ENCODE assay signal across 20 cellular contexts in genomic region chr22:37739611-37740049, GRCh38. TPM values are rescaled to one million over a fixed set of nuclear protein-coding genes. Genes with fewer than 3 reads are reported as not detected.
DNase-seq lines count a peak whose midpoint lies in the region; ATAC-seq, FAIRE-seq and TF ChIP-seq lines count a peak whose summit lies in the region.
"Had no signal": no experiment of that assay in that cellular context is flagged by ENCODE, and none has a peak within 500 bp of the region (broad histone marks: within the 10 kb centered on the region; RNA-seq: fewer than 3 reads in every experiment).

No MANE protein-coding gene starts in this region.

- peaks cover 0 to 2% (median 0%) of the 10 kb centered on the region in 7 donors for H3K9me3 Mint-ChIP-seq in CD14-positive monocyte
- H3K9me3 Mint-ChIP-seq in activated naive CD4-positive, alpha-beta T cell treated with anti-CD3 and anti-CD28 coated beads, Interleukin-2, amount 10 ng/mL, durations not matched to agents 7 days and 5 days, result no peaks in the 10 kb centered on the region
- H3K9me3 Mint-ChIP-seq: effector memory CD8-positive, alpha-beta T cell; T-helper 1 cell treated with Interleukin-12 subunit alpha and Interleukin-12 subunit beta and Interleukin-4 antibody, amounts not matched to agents 30 μg/mL and 1 μg/mL, for 36 hours had no signal

- DNase-seq in CD14-positive monocyte (ENCODE audit: low spot score) (peak; percentile 78), Peyer's patch (no peak), left ventricle myocardium inferior (peak; percentile 45), pons (ENCODE audit: low spot score) (peak; percentile 38), small intestine (no peak)
- DNase-seq in activated naive CD4-positive, alpha-beta T cell treated with anti-CD3 and anti-CD28 coated beads, Interleukin-2, amount 10 ng/mL, durations not matched to agents 7 days and 5 days, result no peak
- DNase-seq: activated effector memory CD4-positive, alpha-beta T cell treated with anti-CD3 and anti-CD28 coated beads, Interleukin-2, amount 50 U/mL, for 16 hours; DMS153; effector memory CD8-positive, alpha-beta T cell; NCI-H226; PC-3; stimulated activated CD4-positive, alpha-beta T cell treated with anti-CD3 and anti-CD28 coated beads, Interleukin-15, amount 100 ng/mL, for 24 hours had no signal

- H3K27ac Mint-ChIP-seq in CD14-positive monocyte, result peak overlapping the region; percentile 91 to 98 (median 98)
- no peak overlapping the region for H3K27ac Mint-ChIP-seq in activated naive CD4-positive, alpha-beta T cell treated with anti-CD3 and anti-CD28 coated beads, Interleukin-2, amount 10 ng/mL, durations not matched to agents 7 days and 5 days
- H3K27ac Mint-ChIP-seq: effector memory CD8-positive, alpha-beta T cell; T-helper 1 cell treated with Interleukin-12 subunit alpha and Interleukin-12 subunit beta and Interleukin-4 antibody, amounts not matched to agents 30 μg/mL and 1 μg/mL, for 36 hours had no signal

- H3K27me3 Mint-ChIP-seq in CD14-positive monocyte (ENCODE audit: low read depth in 3 of 3), result peaks cover 0 to 7% (median 2%) of the 10 kb centered on the region in 3 donors
- peaks cover 9% of the 10 kb centered on the region for H3K27me3 Mint-ChIP-seq in activated naive CD4-positive, alpha-beta T cell treated with anti-CD3 and anti-CD28 coated beads, Interleukin-2, amount 10 ng/mL, durations not matched to agents 7 days and 5 days

- TF ChIP-seq CTCF in CD14-positive monocyte (IDR thresholded peaks at IDR 0.05) (no peak), Peyer's patch (IDR thresholded peaks at IDR 0.05) (no peak), left ventricle myocardium inferior (IDR thresholded peaks at IDR 0.05; ENCODE audit: borderline replicate concordance) (no peak)

- WGBS in small intestine, 3 donors, result 80 to 91% (median 83%) methylated on average over 17 of the region's 17 CpGs

- no peaks in the 10 kb centered on the region for H3K27me3 ChIP-seq in Peyer's patch
- no peaks in the 10 kb centered on the region for H3K27me3 ChIP-seq in left ventricle myocardium inferior (ENCODE audit: low read depth)
- no peaks in the 10 kb centered on the region for H3K27me3 ChIP-seq in small intestine (ENCODE audit: control insufficient read depth in 2 of 2, insufficient read depth in 2 of 2, low read length in 2 of 2)
- H3K27me3 ChIP-seq: body of pancreas, thyroid gland had no signal

- no peak overlapping the region for H3K4me3 ChIP-seq in Peyer's patch
- H3K4me3 ChIP-seq in left ventricle myocardium inferior, result peak overlapping the region; percentile 4
- H3K4me3 ChIP-seq in small intestine (ENCODE audit: low read depth in 1 of 2, low read length in 2 of 2), result no peak overlapping the region
- H3K4me3 ChIP-seq: body of pancreas, thyroid gland had no signal

- intact Hi-C loops in CD14-positive monocyte (cut with micrococcal nuclease) (loop anchor here (10.0 kb wide), 3 partner anchors 65 to 105 kb away; partner anchors contain the start of genes ANKRD54 (in 1 of the 2), EIF3L (in 1 of the 2) and LGALS1 (in 1 of the 2)), left ventricle myocardium inferior (cut with micrococcal nuclease) (no loop called here)

- H3K9me3 ChIP-seq in Peyer's patch (no peaks in the 10 kb centered on the region), left ventricle myocardium inferior (replicated peaks) (no peaks in the 10 kb centered on the region), small intestine (ENCODE audit: control insufficient read depth, low read depth) (no peaks in the 10 kb centered on the region)
- H3K9me3 ChIP-seq: body of pancreas, thyroid gland had no signal

- no peak for TF ChIP-seq POLR2A in Peyer's patch (IDR thresholded peaks at IDR 0.05)

- H3K4me1 ChIP-seq in Peyer's patch, result peaks cover 0 to 40% (median 0%) of the 10 kb centered on the region in 4 donors
- peaks cover 48% of the 10 kb centered on the region for H3K4me1 ChIP-seq in left ventricle myocardium inferior
- no peaks in the 10 kb centered on the region for H3K4me1 ChIP-seq in small intestine (ENCODE audit: control insufficient read depth in 2 of 2, insufficient read depth in 1 of 2, low read depth in 1 of 2, low read length in 1 of 2)

- CTCF ChIA-PET in activated naive CD4-positive, alpha-beta T cell treated with anti-CD3 and anti-CD28 coated beads, Interleukin-2, amount 10 ng/mL, durations not matched to agents 7 days and 5 days (lab: Charles Lee), result no interaction called here

- no peak for FAIRE-seq in small intestine (lab: Jason Lieb, UNC)
- FAIRE-seq: frontal cortex, H54, keratinocyte had no signal

- peaks cover 86% of the 10 kb centered on the region for H3K4me1 Mint-ChIP-seq in CD14-positive monocyte
- H3K4me1 Mint-ChIP-seq in activated naive CD4-positive, alpha-beta T cell treated with anti-CD3 and anti-CD28 coated beads, Interleukin-2, amount 10 ng/mL, durations not matched to agents 7 days and 5 days, result peaks cover 10% of the 10 kb centered on the region

- H3K36me3 ChIP-seq in Peyer's patch (no peaks in the 10 kb centered on the region), left ventricle myocardium inferior (no peaks in the 10 kb centered on the region), small intestine (ENCODE audit: control insufficient read depth in 2 of 2, insufficient read depth in 2 of 2, low read length in 2 of 2) (no peaks in the 10 kb centered on the region)
- H3K36me3 ChIP-seq: thyroid gland had no signal

- H3K36me3 Mint-ChIP-seq in CD14-positive monocyte, result peaks cover 10 to 23% of the 10 kb centered on the region in 2 donors
- peaks cover 8% of the 10 kb centered on the region for H3K36me3 Mint-ChIP-seq in activated naive CD4-positive, alpha-beta T cell treated with anti-CD3 and anti-CD28 coated beads, Interleukin-2, amount 10 ng/mL, durations not matched to agents 7 days and 5 days

- H3K4me3 Mint-ChIP-seq in CD14-positive monocyte, result peak overlapping the region; percentile 56 to 82
- no peak overlapping the region for H3K4me3 Mint-ChIP-seq in activated naive CD4-positive, alpha-beta T cell treated with anti-CD3 and anti-CD28 coated beads, Interleukin-2, amount 10 ng/mL, durations not matched to agents 7 days and 5 days
- H3K4me3 Mint-ChIP-seq: effector memory CD8-positive, alpha-beta T cell; T-helper 1 cell treated with Interleukin-12 subunit alpha and Interleukin-12 subunit beta and Interleukin-4 antibody, amounts not matched to agents 30 μg/mL and 1 μg/mL, for 36 hours had no signal

- peak overlapping the region; percentile 32 to 51 (median 40) for H3K27ac ChIP-seq in Peyer's patch
- H3K27ac ChIP-seq in left ventricle myocardium inferior (replicated peaks), result peak overlapping the region; percentile 70
- H3K27ac ChIP-seq in small intestine (ENCODE audit: low read depth in 1 of 2, low read length in 1 of 2), result peak overlapping the region in 1 of 2 donors; percentile 47
- H3K27ac ChIP-seq: body of pancreas, thyroid gland had no signal

- no peak for ATAC-seq in GM21390 (IDR thresholded peaks at IDR 0.05; ENCODE audit: unreplicated experiment)
- no peak for ATAC-seq in GM21515 (IDR thresholded peaks at IDR 0.05; ENCODE audit: unreplicated experiment)
- ATAC-seq: effector memory CD8-positive, alpha-beta T cell; PC-3 had no signal

RNA-seq across cellular contexts. Expression of gene TRIOBP, which starts 42.8 kb away (rescaled TPM):
- polyA plus RNA-seq in CD14-positive monocyte (10 to 100 TPM; 43.0 to 46.6 TPM), small intestine (10 to 100 TPM; 20.4 to 46.8 (median 27.6) TPM)
- total RNA-seq in Peyer's patch (10 to 100 TPM; 54.6 to 89.1 (median 83.6) TPM), left ventricle myocardium inferior (86.5 TPM)

RNA-seq across cellular contexts. Expression of gene NOL12, which starts 53.5 kb away (rescaled TPM):
- polyA plus RNA-seq in CD14-positive monocyte, result 10 to 100 TPM; 47.3 to 49.2 TPM
- total RNA-seq in Peyer's patch, result 100 to 1,000 TPM in 1 of 4 donors, 10 to 100 TPM in 3; 37.5 to 144 (median 57.1) TPM
- 12.8 TPM for total RNA-seq in left ventricle myocardium inferior
- polyA plus RNA-seq in small intestine, result 10 to 100 TPM; 22.6 to 28.9 (median 24.0) TPM

Comparison
In these comparisons a context has a peak if more than half of its experiments do, and no peak if none do; other contexts are left out.
1. DNase-seq: peak in CD14-positive monocyte (single experiment), left ventricle myocardium inferior (single experiment) and pons (single experiment); none in Peyer's patch (0 of 3), small intestine (single experiment) and activated naive CD4-positive, alpha-beta T cell treated with anti-CD3 and anti-CD28 coated beads, Interleukin-2, amount 10 ng/mL, durations not matched to agents 7 days and 5 days (single experiment).